Comparison of ENCODE assay signal across 8 cellular contexts in the genomic region with DNA sequence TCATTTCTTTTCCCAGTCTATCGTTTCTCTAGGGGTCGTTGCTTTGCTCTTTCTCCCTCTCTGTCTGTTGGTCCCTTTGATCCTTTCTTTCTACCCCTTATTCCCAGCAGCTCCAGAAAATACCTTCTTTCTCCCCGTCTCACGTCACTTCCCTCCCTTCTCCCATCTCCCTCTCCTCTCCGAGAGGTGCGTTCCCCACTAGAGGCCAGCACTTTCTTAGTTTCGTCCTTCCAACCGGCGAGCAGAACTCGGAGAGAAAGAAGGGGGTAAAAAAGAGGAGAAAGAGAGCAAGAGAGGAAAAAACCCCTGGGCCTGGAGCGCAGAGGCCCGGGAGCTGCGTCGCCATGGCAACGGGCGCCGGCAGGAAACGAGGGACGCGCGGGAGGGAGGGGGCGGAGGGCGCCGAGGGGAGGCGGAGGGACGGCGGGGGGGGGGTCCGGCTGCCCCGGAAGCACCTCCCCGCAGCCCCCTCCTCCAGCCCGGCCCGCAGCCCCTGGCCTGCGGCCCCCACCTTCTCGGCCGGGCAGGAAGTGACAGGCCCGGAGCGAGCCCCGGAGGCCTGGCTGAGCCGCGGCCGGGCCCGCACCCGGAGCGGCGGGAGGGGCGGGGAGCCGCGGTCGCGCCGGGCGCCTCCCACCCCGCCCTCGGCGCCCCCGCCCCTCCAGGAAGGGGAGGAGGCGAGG.
DNase-seq lines count a peak whose midpoint lies in the region; ATAC-seq and TF ChIP-seq lines count a peak whose summit lies in the region.
"Not testable (repeated sequence)": the region's sequence is repeated elsewhere in the genome, so short reads cannot be mapped to it uniquely, and the experiment has no call there.

A gene (plus strand): TSS at position 477 of the 683 bp plus-strand sequence. CDS start 3,169 bp downstream, outside the sequence.

- DNase-seq in AG10803 (ENCODE audit: low read depth) (peak; percentile 69), GM19240 (ENCODE audit: insufficient read length, low spot score) (peak; percentile 62), NCI-H526 (lab: John Stamatoyannopoulos, UW) (peak; percentile 68 to 89), cortex of kidney (lab: John Stamatoyannopoulos, UW) (peak; percentile 20)
- DNase-seq in activated CD4-positive, alpha-beta T cell treated with anti-CD3 and anti-CD28 coated beads, Interleukin-2, amount 50 U/mL, for 48 hours = peak; percentile 74 to 77
- peak; percentile 58 to 63 for DNase-seq in stimulated activated CD4-positive, alpha-beta T cell treated with anti-CD3 and anti-CD28 coated beads, Interleukin-15, amount 100 ng/mL, for 1 hour (ENCODE audit: low read depth in 1 of 2, low spot score in 1 of 2)

- peak within 1 kb of the TSS; percentile 88 for H3K27ac ChIP-seq in layer of hippocampus (ENCODE audit: low read depth, low read length)

- peak; percentile 57 for TF ChIP-seq CTCF in AG10803 (conservative IDR thresholded peaks at IDR 0.05; ENCODE audit: low read length)

- not testable (repeated sequence) for H3K27me3 ChIP-seq in layer of hippocampus (ENCODE audit: control insufficient read depth, insufficient read depth, low read length)

- peak; percentile 53 for ATAC-seq in HG03457 (IDR thresholded peaks at IDR 0.05; ENCODE audit: unreplicated experiment)

- peak within 1 kb of the TSS; percentile 85 for H3K4me3 ChIP-seq in AG10803 (ENCODE audit: low read length)

Comparison
In these comparisons a context has a peak if more than half of its experiments do, and no peak if none do; other contexts are left out.
1. Peak in every context shown above with its lines: DNase-seq, ATAC-seq, H3K4me3 ChIP-seq and H3K27ac ChIP-seq.
2. DNase-seq: peak in every context shown above with its lines; median percentile 78 in NCI-H526; 76 in activated CD4-positive, alpha-beta T cell treated with anti-CD3 and anti-CD28 coated beads, Interleukin-2, amount 50 U/mL, for 48 hours; 69 in AG10803; 62 in GM19240; 60 in stimulated activated CD4-positive, alpha-beta T cell treated with anti-CD3 and anti-CD28 coated beads, Interleukin-15, amount 100 ng/mL, for 1 hour; 20 in cortex of kidney.